Comparison of ENCODE assay signal across 29 cellular contexts in genomic region chr10:128614206-128614605, GRCh38.
"Had no signal": no experiment of that assay in that cellular context is flagged by ENCODE, and none has a peak within 500 bp of the region (broad histone marks: within the 10 kb centered on the region; RNA-seq: fewer than 3 reads in every experiment).

No MANE protein-coding gene starts in this region.

- DNase-seq: naive B cell; naive thymus-derived CD8-positive, alpha-beta T cell; nucleus accumbens; pancreas; right cardiac atrium; spleen; stimulated activated CD4-positive, alpha-beta T cell treated with anti-CD3 and anti-CD28 coated beads, Interleukin-12 subunit alpha, Interleukin-12 subunit beta, amount 100 ng/mL, for 4 hours; stimulated activated CD4-positive, alpha-beta T cell treated with anti-CD3 and anti-CD28 coated beads, Interleukin-1b, Interleukin-23, amount 100 ng/mL, for 48 hours; stimulated activated CD4-positive, alpha-beta T cell treated with anti-CD3 and anti-CD28 coated beads, Interleukin-4, amount 100 ng/mL, for 1 hour; stimulated activated CD4-positive, alpha-beta T cell treated with anti-CD3 and anti-CD28 coated beads, Interleukin-4, amount 100 ng/mL, for 4 hours; stimulated activated CD8-positive, alpha-beta memory T cell treated with anti-CD3 and anti-CD28 coated beads, Interleukin-4, amount 100 ng/mL, for 48 hours; stimulated activated naive CD4-positive, alpha-beta T cell; stimulated activated naive CD8-positive, alpha-beta T cell treated with anti-CD3 and anti-CD28 coated beads, Interleukin-15, amount 100 ng/mL, for 72 hours; stimulated activated naive CD8-positive, alpha-beta T cell treated with anti-CD3 and anti-CD28 coated beads, Interleukin-15, Interleukin-2, amounts not matched to agents 100 U/mL and 50 U/mL, for 24 hours; substantia nigra; testis; tibial artery; transverse colon; upper lobe of left lung had no signal

- H3K36me3 ChIP-seq: neutrophil, pancreas, prostate gland, spleen, suprapubic skin, tibial artery, transverse colon, upper lobe of left lung, vagina had no signal

- H3K4me3 Mint-ChIP-seq: naive B cell; naive thymus-derived CD8-positive, alpha-beta T cell; nephron; neural crest cell; stimulated activated memory B cell treated with anti-CD40 and anti-IgM and Interleukin-4, amounts not matched to agents 10 μg/mL and 1 μg/mL and 100 μg/mL, for 72 hours; stimulated activated naive CD8-positive, alpha-beta T cell treated with anti-CD3 and anti-CD28 coated beads, Interleukin-15, amount 100 ng/mL, for 72 hours had no signal

- H3K27me3 Mint-ChIP-seq: stimulated activated memory B cell treated with anti-CD40 and anti-IgM and Interleukin-4, amounts not matched to agents 10 μg/mL and 1 μg/mL and 100 μg/mL, for 72 hours; stimulated activated naive CD8-positive, alpha-beta T cell treated with anti-CD3 and anti-CD28 coated beads, Interleukin-15, amount 100 ng/mL, for 72 hours had no signal

- H3K4me1 Mint-ChIP-seq: naive B cell; naive thymus-derived CD8-positive, alpha-beta T cell; neural crest cell; stimulated activated memory B cell treated with anti-CD40 and anti-IgM and Interleukin-4, amounts not matched to agents 10 μg/mL and 1 μg/mL and 100 μg/mL, for 72 hours; stimulated activated naive CD8-positive, alpha-beta T cell treated with anti-CD3 and anti-CD28 coated beads, Interleukin-15, amount 100 ng/mL, for 72 hours had no signal

- H3K9me3 Mint-ChIP-seq: naive thymus-derived CD8-positive, alpha-beta T cell; nephron; neural crest cell; stimulated activated memory B cell treated with anti-CD40 and anti-IgM and Interleukin-4, amounts not matched to agents 10 μg/mL and 1 μg/mL and 100 μg/mL, for 72 hours; stimulated activated naive CD8-positive, alpha-beta T cell treated with anti-CD3 and anti-CD28 coated beads, Interleukin-15, amount 100 ng/mL, for 72 hours had no signal

- H3K27me3 ChIP-seq: neutrophil, pancreas, spleen, testis, tibial artery, transverse colon, upper lobe of left lung, vagina had no signal

- ATAC-seq: naive thymus-derived CD8-positive, alpha-beta T cell; right cardiac atrium; sciatic nerve; stimulated activated memory B cell treated with anti-CD40 and anti-IgM and Interleukin-4, amounts not matched to agents 10 μg/mL and 1 μg/mL and 100 μg/mL, for 72 hours; stimulated activated naive CD8-positive, alpha-beta T cell treated with anti-CD3 and anti-CD28 coated beads, Interleukin-15, amount 100 ng/mL, for 72 hours; stimulated activated naive CD8-positive, alpha-beta T cell treated with anti-CD3 and anti-CD28 coated beads, Interleukin-15, Interleukin-2, amounts not matched to agents 100 U/mL and 50 U/mL, for 24 hours had no signal

- H3K36me3 Mint-ChIP-seq: naive B cell; naive thymus-derived CD8-positive, alpha-beta T cell; stimulated activated memory B cell treated with anti-CD40 and anti-IgM and Interleukin-4, amounts not matched to agents 10 μg/mL and 1 μg/mL and 100 μg/mL, for 72 hours had no signal

- H3K27ac ChIP-seq: neutrophil, pancreas, prostate gland, skin epidermis, spleen, suprapubic skin, testis, tibial artery, transverse colon, upper lobe of left lung, vagina had no signal

- H3K4me2 ChIP-seq: smooth muscle cell had no signal

- H3K4me1 ChIP-seq: pancreas, prostate gland, spleen, suprapubic skin, testis, tibial artery, transverse colon, upper lobe of left lung, vagina had no signal

- H3K27ac Mint-ChIP-seq: naive B cell; naive thymus-derived CD8-positive, alpha-beta T cell; stimulated activated memory B cell treated with anti-CD40 and anti-IgM and Interleukin-4, amounts not matched to agents 10 μg/mL and 1 μg/mL and 100 μg/mL, for 72 hours; stimulated activated naive CD8-positive, alpha-beta T cell treated with anti-CD3 and anti-CD28 coated beads, Interleukin-15, amount 100 ng/mL, for 72 hours had no signal

- H3K4me3 ChIP-seq: pancreas, prostate gland, skin epidermis, smooth muscle cell, spleen, suprapubic skin, testis, tibial artery, transverse colon, upper lobe of left lung, vagina had no signal
